ENCODE assay signal across 1 cellular context in genomic region chr5:31853398-31854135, GRCh38.
TF ChIP-seq lines count a peak whose summit lies in the region.

No MANE protein-coding gene starts in this region.

TF ChIP-seq in GM23338, 12 proteins besides CTCF, POLR2A, EP300 and RAD21 (continued from another document):
- no peak for TF ChIP-seq ZNF462 (CRISPR knock-in tag; IDR thresholded peaks at IDR 0.05)
- TF ChIP-seq, protein P1, sequence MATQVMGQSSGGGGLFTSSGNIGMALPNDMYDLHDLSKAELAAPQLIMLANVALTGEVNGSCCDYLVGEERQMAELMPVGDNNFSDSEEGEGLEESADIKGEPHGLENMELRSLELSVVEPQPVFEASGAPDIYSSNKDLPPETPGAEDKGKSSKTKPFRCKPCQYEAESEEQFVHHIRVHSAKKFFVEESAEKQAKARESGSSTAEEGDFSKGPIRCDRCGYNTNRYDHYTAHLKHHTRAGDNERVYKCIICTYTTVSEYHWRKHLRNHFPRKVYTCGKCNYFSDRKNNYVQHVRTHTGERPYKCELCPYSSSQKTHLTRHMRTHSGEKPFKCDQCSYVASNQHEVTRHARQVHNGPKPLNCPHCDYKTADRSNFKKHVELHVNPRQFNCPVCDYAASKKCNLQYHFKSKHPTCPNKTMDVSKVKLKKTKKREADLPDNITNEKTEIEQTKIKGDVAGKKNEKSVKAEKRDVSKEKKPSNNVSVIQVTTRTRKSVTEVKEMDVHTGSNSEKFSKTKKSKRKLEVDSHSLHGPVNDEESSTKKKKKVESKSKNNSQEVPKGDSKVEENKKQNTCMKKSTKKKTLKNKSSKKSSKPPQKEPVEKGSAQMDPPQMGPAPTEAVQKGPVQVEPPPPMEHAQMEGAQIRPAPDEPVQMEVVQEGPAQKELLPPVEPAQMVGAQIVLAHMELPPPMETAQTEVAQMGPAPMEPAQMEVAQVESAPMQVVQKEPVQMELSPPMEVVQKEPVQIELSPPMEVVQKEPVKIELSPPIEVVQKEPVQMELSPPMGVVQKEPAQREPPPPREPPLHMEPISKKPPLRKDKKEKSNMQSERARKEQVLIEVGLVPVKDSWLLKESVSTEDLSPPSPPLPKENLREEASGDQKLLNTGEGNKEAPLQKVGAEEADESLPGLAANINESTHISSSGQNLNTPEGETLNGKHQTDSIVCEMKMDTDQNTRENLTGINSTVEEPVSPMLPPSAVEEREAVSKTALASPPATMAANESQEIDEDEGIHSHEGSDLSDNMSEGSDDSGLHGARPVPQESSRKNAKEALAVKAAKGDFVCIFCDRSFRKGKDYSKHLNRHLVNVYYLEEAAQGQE (IDR thresholded peaks at IDR 0.05; ENCODE audit: unreplicated experiment): no peak
